ENCODE assay signal across 8 cellular contexts in the genomic region with DNA sequence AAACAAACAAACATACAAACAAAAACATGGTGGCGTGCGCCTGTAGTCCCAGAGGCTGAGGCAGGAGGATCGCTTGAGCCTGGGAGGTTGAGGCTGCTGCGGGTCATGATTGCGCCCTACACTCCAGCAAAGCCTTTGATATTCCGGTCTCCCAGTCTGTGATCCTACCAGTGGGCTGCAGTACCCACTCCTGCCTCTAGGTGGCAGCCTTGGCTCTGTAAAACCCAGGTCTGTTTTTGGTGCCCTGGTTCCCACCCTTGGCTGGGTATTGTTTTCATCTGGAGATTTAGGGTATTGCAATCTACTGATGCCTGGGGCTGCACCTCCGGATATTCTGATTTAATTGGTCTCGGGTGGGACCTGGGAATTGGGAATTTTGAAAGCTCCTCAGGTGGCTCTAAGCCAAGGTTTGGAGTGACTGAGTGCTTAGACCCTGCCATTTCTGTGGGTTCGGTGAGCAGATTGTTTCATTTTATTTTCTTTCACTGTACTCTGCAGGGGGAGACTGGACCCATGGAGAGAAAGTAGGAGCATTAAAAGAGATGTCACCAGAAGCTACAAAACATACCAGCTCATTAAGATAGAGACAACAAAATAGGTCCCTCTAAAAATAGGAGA. TPM values are rescaled to one million over a fixed set of nuclear protein-coding genes. Genes with fewer than 3 reads are reported as not detected.
DNase-seq lines count a peak whose midpoint lies in the region; ATAC-seq and TF ChIP-seq lines count a peak whose summit lies in the region.

No MANE protein-coding gene starts in this region.

- peaks cover 9% of the 10 kb centered on the region for H3K27me3 Mint-ChIP-seq in progenitor cell of endocrine pancreas

- no peak overlapping the region for H3K4me3 Mint-ChIP-seq in progenitor cell of endocrine pancreas (ENCODE audit: low read depth)

- H3K9ac ChIP-seq in SK-N-SH, result no peak overlapping the region

- H3K4me3 ChIP-seq in SK-N-SH (ENCODE audit: low read depth in 2 of 2, low read length in 1 of 2) (no peak overlapping the region; a peak in 1 of 4 replicates), uterus (no peak overlapping the region)

- intact Hi-C loops in Right ventricle myocardium inferior (cut with DNase I), result loop anchor here (5.0 to 10.0 kb wide), 3 partner anchors 322 to 882 kb away; no protein-coding TSS in a partner anchor
- intact Hi-C loops in uterus (cut with DNase I; ENCODE audit: low total_unique reads), result no loop called here

- H3K27ac Mint-ChIP-seq in progenitor cell of endocrine pancreas, result no peak overlapping the region

- 9% methylated on average over 9 of the region's 9 CpGs for WGBS in SK-N-SH (ENCODE audit: low lambda C conversion rate)

- no peak overlapping the region for H3K27ac ChIP-seq in SK-N-SH (ENCODE audit: low read depth in 2 of 2, low read length in 1 of 2)
- H3K27ac ChIP-seq in uterus, result no peak overlapping the region

- POLR2A ChIA-PET in SK-N-SH (lab: Yijun Ruan, JAX), result no interaction called here

- H3K79me2 ChIP-seq in SK-N-SH (ENCODE audit: insufficient read depth), result no peaks in the 10 kb centered on the region

- H3K27me3 ChIP-seq in SK-N-SH (ENCODE audit: insufficient read depth) (no peaks in the 10 kb centered on the region), uterus (no peaks in the 10 kb centered on the region)

- TF ChIP-seq CTCF in SK-N-SH (IDR thresholded peaks at IDR 0.05), result peak; percentile 98
- TF ChIP-seq CTCF in progenitor cell of endocrine pancreas (IDR thresholded peaks at IDR 0.05; ENCODE audit: unreplicated experiment), result peak; percentile 99
- TF ChIP-seq CTCF in uterus (IDR thresholded peaks at IDR 0.05), result peak; percentile 76 to 99 (median 88)

- H3K4me1 Mint-ChIP-seq in progenitor cell of endocrine pancreas (ENCODE audit: low read depth), result no peaks in the 10 kb centered on the region

- peak; percentile 44 for ATAC-seq in Right ventricle myocardium inferior

- no peaks in the 10 kb centered on the region for H3K9me2 ChIP-seq in SK-N-SH

- no peaks in the 10 kb centered on the region for H3K36me3 Mint-ChIP-seq in progenitor cell of endocrine pancreas (ENCODE audit: insufficient read depth)

- TF ChIP-seq EP300 in SK-N-SH (IDR thresholded peaks at IDR 0.05; ENCODE audit: borderline replicate concordance in 1 of 2, low read depth in 1 of 2, low read length in 1 of 2), result no peak

- DNase-seq in activated gamma-delta T cell treated with Interleukin-2 at 50 U/mL for 16 hours (peak; percentile 67), activated gamma-delta T cell (lab: John Stamatoyannopoulos, UW) (no peak), KG1 (lab: John Stamatoyannopoulos, UW) (peak; percentile 18), SK-N-SH (peak; percentile 80), Right ventricle myocardium inferior (ENCODE audit: missing footprints) (no peak), progenitor cell of endocrine pancreas (ENCODE audit: low spot score, unreplicated experiment) (peak; percentile 85), uterus (peak; percentile 75 to 78)
- peak; percentile 72 for DNase-seq in activated naive CD4-positive, alpha-beta T cell treated with anti-CD3 and anti-CD28 coated beads, Interleukin-2, amount 50 U/mL, for 16 hours

- H3K4me1 ChIP-seq in SK-N-SH (ENCODE audit: control insufficient read depth in 1 of 2, insufficient read depth in 2 of 2, low read depth in 1 of 2, low read length in 1 of 2) (peaks cover 2 to 13% of the 10 kb centered on the region in 2 experiments; a peak in 3 of 4 replicates), uterus (no peaks in the 10 kb centered on the region)

- TF ChIP-seq POLR2A in uterus (IDR thresholded peaks at IDR 0.05), result no peak

- H3K4me2 ChIP-seq in SK-N-SH, result no peak overlapping the region

- CTCF ChIA-PET in SK-N-SH (lab: Yijun Ruan, JAX), result interaction anchor here (0.6 to 9.5 kb wide), 32 partner anchors 8 to 1306 kb away, joined by 3 to 155 read pairs (median 4); no protein-coding TSS in a partner anchor

- H3K9me3 ChIP-seq in SK-N-SH (no peaks in the 10 kb centered on the region), uterus (no peaks in the 10 kb centered on the region)

- peak; percentile 51 for TF ChIP-seq RAD21 in SK-N-SH (IDR thresholded peaks at IDR 0.05; ENCODE audit: low read length)

- H3F3A ChIP-seq in SK-N-SH (replicated peaks; ENCODE audit: insufficient read depth), result no peaks in the 10 kb centered on the region

- no peak overlapping the region for H2AFZ ChIP-seq in SK-N-SH (ENCODE audit: low read depth)

- H3K9me3 Mint-ChIP-seq in progenitor cell of endocrine pancreas (ENCODE audit: low read depth), result no peaks in the 10 kb centered on the region

- H4K20me1 ChIP-seq in SK-N-SH (ENCODE audit: insufficient read depth), result no peaks in the 10 kb centered on the region

- no peaks in the 10 kb centered on the region for H3K36me3 ChIP-seq in SK-N-SH (replicated peaks in 1 of 2; ENCODE audit: control insufficient read depth in 1 of 2, insufficient read depth in 2 of 2, low read length in 1 of 2)
- no peaks in the 10 kb centered on the region for H3K36me3 ChIP-seq in uterus

TF ChIP-seq in SK-N-SH, 30 proteins besides CTCF, POLR2A, EP300 and RAD21:
- TF ChIP-seq SIN3A (IDR thresholded peaks at IDR 0.05; ENCODE audit: borderline replicate concordance, low read depth, low read length) (no peak), TEAD4 (IDR thresholded peaks at IDR 0.05; ENCODE audit: borderline replicate concordance, insufficient read depth) (no peak), SMC3 (IDR thresholded peaks at IDR 0.05; ENCODE audit: low read depth, low read length) (peak; percentile 31; the same call in 1 of the 2 replicates)

RNA-seq across cellular contexts. Expression of a gene that starts 40.5 kb away (rescaled TPM):
- polyA plus RNA-seq in SK-N-SH (2012; rRNA removed), result 2.7 and 3.4 TPM in 2 replicates
- polyA plus RNA-seq in SK-N-SH (2012; cell fraction: cytosol; rRNA removed), result 1.3 and 1.4 TPM in 2 replicates
- 15.5 and 27.6 TPM in 2 replicates for polyA plus RNA-seq in SK-N-SH (2012; cell fraction: nucleus; rRNA removed)
- 0.43 TPM for total RNA-seq in Right ventricle myocardium inferior
- 4.4 and 5.6 TPM in 2 replicates for total RNA-seq in progenitor cell of endocrine pancreas
- total RNA-seq in uterus, result 10 to 100 TPM in 1 of 4 donors, 1 to 10 TPM in 2, under 1 TPM in 1; under 0.01 to 11.9 (median 3.1) TPM

Comparison
In these comparisons a context has a peak if more than half of its experiments do, and no peak if none do; other contexts are left out.
1. DNase-seq: peak in activated gamma-delta T cell treated with Interleukin-2 at 50 U/mL for 16 hours (single experiment), KG1 (single experiment), SK-N-SH (single experiment), activated naive CD4-positive, alpha-beta T cell treated with anti-CD3 and anti-CD28 coated beads, Interleukin-2, amount 50 U/mL, for 16 hours (single experiment), progenitor cell of endocrine pancreas (single experiment) and uterus (2 of 2); none in activated gamma-delta T cell (single experiment) and Right ventricle myocardium inferior (single experiment).
2. Peak in every context shown above with its lines, with median percentiles within 50 percentile points of each other: CTCF ChIP-seq.